In the genomic region with DNA sequence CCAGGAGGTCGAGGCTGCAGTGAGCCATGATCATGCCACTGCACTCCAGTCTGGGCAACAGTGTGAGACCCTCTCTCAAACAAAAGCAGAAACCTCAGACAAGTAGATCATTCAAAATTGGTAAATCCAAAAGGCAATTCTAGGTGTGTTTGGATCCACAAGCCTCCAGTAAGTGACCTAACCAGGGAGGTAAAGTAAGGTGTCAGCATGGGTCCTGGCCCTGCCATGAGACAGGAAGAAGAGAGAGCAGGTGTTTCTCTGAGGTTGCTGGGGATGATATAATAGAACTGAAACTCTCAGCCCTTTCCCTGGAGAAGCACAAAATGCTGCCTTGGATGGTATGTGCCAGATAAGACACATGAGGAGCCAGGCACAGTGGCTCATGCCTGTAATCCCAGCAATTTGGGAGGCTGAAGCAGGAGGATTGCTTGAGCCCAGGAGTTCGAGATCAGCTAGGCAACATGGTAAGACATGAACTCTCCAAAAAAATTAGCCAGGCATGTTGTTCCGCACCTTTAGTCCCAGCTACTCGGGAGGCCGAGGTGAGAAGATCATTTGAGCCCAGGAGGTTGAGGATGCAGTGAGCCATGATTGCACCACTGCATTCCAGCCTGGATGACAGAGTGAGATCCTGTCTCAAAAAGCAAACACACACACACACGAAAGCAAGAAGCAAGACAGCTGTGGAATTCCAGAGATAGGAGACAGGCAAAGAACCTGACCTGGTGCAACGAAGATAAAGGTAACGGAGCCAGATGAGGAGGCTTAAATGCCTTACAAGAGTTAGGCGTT, we compare ENCODE assay signal across 15 cellular contexts. TPM values are rescaled to one million over a fixed set of nuclear protein-coding genes. Genes with fewer than 3 reads are reported as not detected.
"Had no signal": no experiment of that assay in that cellular context is flagged by ENCODE, and none has a peak within 500 bp of the region (broad histone marks: within the 10 kb centered on the region; RNA-seq: fewer than 3 reads in every experiment).

No MANE protein-coding gene starts in this region.

- H3K4me1 Mint-ChIP-seq: activated CD4-positive, alpha-beta T cell treated with anti-CD3 and anti-CD28 coated beads for 36 hours had no signal

- H3K27ac Mint-ChIP-seq: activated CD4-positive, alpha-beta T cell treated with anti-CD3 and anti-CD28 coated beads for 36 hours; activated CD8-positive, alpha-beta T cell treated with anti-CD3 and anti-CD28 coated beads for 36 hours; progenitor cell of endocrine pancreas; stimulated activated memory B cell treated with anti-CD40 and anti-IgM and Interleukin-4, amounts not matched to agents 10 μg/mL and 1 μg/mL and 100 μg/mL, for 72 hours had no signal

- H3K4me3 Mint-ChIP-seq: activated CD4-positive, alpha-beta T cell treated with anti-CD3 and anti-CD28 coated beads for 36 hours; activated CD8-positive, alpha-beta T cell treated with anti-CD3 and anti-CD28 coated beads for 36 hours; natural killer cell treated with Interleukin-12 subunit alpha and Interleukin-12 subunit beta and Interleukin-15 and Interleukin-18, amount 100 ng/mL, for 72 hours; stimulated activated memory B cell treated with anti-CD40 and anti-IgM and Interleukin-4, amounts not matched to agents 10 μg/mL and 1 μg/mL and 100 μg/mL, for 72 hours had no signal

- H3K36me3 Mint-ChIP-seq: natural killer cell treated with Interleukin-12 subunit alpha and Interleukin-12 subunit beta and Interleukin-15 and Interleukin-18, amount 100 ng/mL, for 72 hours; stimulated activated memory B cell treated with anti-CD40 and anti-IgM and Interleukin-4, amounts not matched to agents 10 μg/mL and 1 μg/mL and 100 μg/mL, for 72 hours had no signal

- DNase-seq: activated CD4-positive, alpha-beta T cell treated with anti-CD3 and anti-CD28 coated beads for 36 hours; activated CD8-positive, alpha-beta memory T cell treated with anti-CD3 and anti-CD28 coated beads, Interleukin-2, amount 50 U/mL, for 4 hours; activated CD8-positive, alpha-beta T cell treated with anti-CD3 and anti-CD28 coated beads for 36 hours; activated naive CD4-positive, alpha-beta T cell; caudate nucleus; cortex of kidney; effector CD8-positive, alpha-beta T cell; hippocampal formation; mammary epithelial cell; nucleus accumbens; right cardiac atrium had no signal

- H3K9me3 Mint-ChIP-seq: activated CD8-positive, alpha-beta T cell treated with anti-CD3 and anti-CD28 coated beads for 36 hours; natural killer cell treated with Interleukin-12 subunit alpha and Interleukin-12 subunit beta and Interleukin-15 and Interleukin-18, amount 100 ng/mL, for 72 hours; stimulated activated memory B cell treated with anti-CD40 and anti-IgM and Interleukin-4, amounts not matched to agents 10 μg/mL and 1 μg/mL and 100 μg/mL, for 72 hours had no signal

RNA-seq across cellular contexts. Expression of gene TM4SF5, which starts 6.5 kb away (rescaled TPM):
- total RNA-seq: activated CD4-positive, alpha-beta T cell treated with anti-CD3 and anti-CD28 coated beads for 36 hours; activated CD8-positive, alpha-beta T cell treated with anti-CD3 and anti-CD28 coated beads for 36 hours; mammary epithelial cell; natural killer cell treated with Interleukin-12 subunit alpha and Interleukin-12 subunit beta and Interleukin-15 and Interleukin-18, amount 100 ng/mL, for 72 hours; right cardiac atrium; tibial nerve had no signal
- polyA plus RNA-seq: mammary epithelial cell, right cardiac atrium had no signal

RNA-seq across cellular contexts. Expression of gene VMO1, which starts 8.0 kb away (rescaled TPM):
- total RNA-seq: activated CD8-positive, alpha-beta T cell treated with anti-CD3 and anti-CD28 coated beads for 36 hours had no signal

RNA-seq across cellular contexts. Expression of gene GLTPD2, which starts 10.6 kb away (rescaled TPM):
- total RNA-seq: activated CD4-positive, alpha-beta T cell treated with anti-CD3 and anti-CD28 coated beads for 36 hours; activated CD8-positive, alpha-beta T cell treated with anti-CD3 and anti-CD28 coated beads for 36 hours; mammary epithelial cell; right cardiac atrium; tibial nerve had no signal
- polyA plus RNA-seq: mammary epithelial cell, right cardiac atrium had no signal
